ENCODE assay signal across 18 cellular contexts in genomic region chr5:7705261-7705660, GRCh38.
DNase-seq lines count a peak whose midpoint lies in the region; ATAC-seq and TF ChIP-seq lines count a peak whose summit lies in the region.
"Had no signal": no experiment of that assay in that cellular context is flagged by ENCODE, and none has a peak within 500 bp of the region (broad histone marks: within the 10 kb centered on the region; RNA-seq: fewer than 3 reads in every experiment).

No MANE protein-coding gene starts in this region.

- no peaks in the 10 kb centered on the region for H3K4me1 Mint-ChIP-seq in CD8-positive, alpha-beta T cell (ENCODE audit: low read depth)
- H3K4me1 Mint-ChIP-seq: IgD-negative memory B cell had no signal

- H3K9me3 Mint-ChIP-seq in CD8-positive, alpha-beta T cell, result no peaks in the 10 kb centered on the region

- H3K4me3 Mint-ChIP-seq in CD8-positive, alpha-beta T cell, result no peak overlapping the region
- H3K4me3 Mint-ChIP-seq: IgD-negative memory B cell had no signal

- intact Hi-C loops in ovary (cut with DNase I), result no loop called here
- intact Hi-C loops in CD8-positive, alpha-beta T cell (cut with DNase I, micrococcal nuclease), result no loop called here

- H3K27me3 ChIP-seq in ovary, result no peaks in the 10 kb centered on the region
- no peaks in the 10 kb centered on the region for H3K27me3 ChIP-seq in CD8-positive, alpha-beta T cell (ENCODE audit: insufficient read depth, low read length)
- no peaks in the 10 kb centered on the region for H3K27me3 ChIP-seq in HAP-1 (ENCODE audit: low read depth)
- H3K27me3 ChIP-seq: MG63 had no signal

- peak; percentile 21 for DNase-seq in Daoy (ENCODE audit: low read depth)
- DNase-seq in RPMI7951 (ENCODE audit: low read depth), result peak; percentile 2
- DNase-seq in iPS-NIHi11 (ENCODE audit: low spot score), result peak; percentile 31
- peak in 4 of 5 donors; percentile 13 to 42 (median 32) for DNase-seq in ovary
- DNase-seq in CD8-positive, alpha-beta T cell, result no peak
- no peak for DNase-seq in NCI-H526 (lab: John Stamatoyannopoulos, UW)
- no peak for DNase-seq in HAP-1 (ENCODE audit: low spot score in 2 of 2)
- DNase-seq: Karpas-422, MG63, NCI-H1048, NCI-H1436 treated with DMSO at 0.1 percent for 48 hours, NCI-H2029, NCI-H446 treated with DMSO at 0.1 percent for 48 hours, NCI-H82, RPMI8226, SHP77 treated with DMSO at 0.1 percent for 48 hours had no signal

- H3K27me3 Mint-ChIP-seq in CD8-positive, alpha-beta T cell (ENCODE audit: low read depth), result peaks cover 2% of the 10 kb centered on the region

- TF ChIP-seq EP300 in ovary (IDR thresholded peaks at IDR 0.05), result no peak

- H3K9me3 ChIP-seq in ovary (no peaks in the 10 kb centered on the region), HAP-1 (no peaks in the 10 kb centered on the region)
- no peaks in the 10 kb centered on the region for H3K9me3 ChIP-seq in CD8-positive, alpha-beta T cell (ENCODE audit: low read length)

- ATAC-seq in CD8-positive, alpha-beta T cell, result no peak

- no peak overlapping the region for H3K4me3 ChIP-seq in ovary
- no peak overlapping the region for H3K4me3 ChIP-seq in CD8-positive, alpha-beta T cell (ENCODE audit: low read depth, low read length)
- no peak overlapping the region for H3K4me3 ChIP-seq in HAP-1
- H3K4me3 ChIP-seq: MG63 had no signal

- H3K36me3 ChIP-seq in ovary, result no peaks in the 10 kb centered on the region
- H3K36me3 ChIP-seq in CD8-positive, alpha-beta T cell (ENCODE audit: insufficient read depth, low read length), result no peaks in the 10 kb centered on the region
- H3K36me3 ChIP-seq in HAP-1 (replicated peaks), result no peaks in the 10 kb centered on the region
- H3K36me3 ChIP-seq: MG63 had no signal

- H3K27ac ChIP-seq in ovary, result peak overlapping the region in 1 of 2 donors; percentile 3
- no peak overlapping the region for H3K27ac ChIP-seq in CD8-positive, alpha-beta T cell (ENCODE audit: low read depth, low read length)
- H3K27ac ChIP-seq: C4-2B had no signal

- no peak overlapping the region for H3K27ac Mint-ChIP-seq in CD8-positive, alpha-beta T cell
- H3K27ac Mint-ChIP-seq: IgD-negative memory B cell had no signal

- WGBS in ovary, 3 donors, result 11 to 29% (median 14%) methylated on average over 5 of the region's 5 CpGs

- no peak for TF ChIP-seq CTCF in ovary (IDR thresholded peaks at IDR 0.05)
- no peak for TF ChIP-seq CTCF in CD8-positive, alpha-beta T cell (IDR thresholded peaks at IDR 0.05)

- POLR2A ChIA-PET in CD8-positive, alpha-beta T cell (lab: Charles Lee), result no interaction called here

- in situ Hi-C loops in HAP-1 (cut with MboI; ENCODE audit: low sequenced_read_pairs), result no loop called here

- no peaks in the 10 kb centered on the region for H3K36me3 Mint-ChIP-seq in CD8-positive, alpha-beta T cell
- H3K36me3 Mint-ChIP-seq: IgD-negative memory B cell had no signal

- no peak for TF ChIP-seq POLR2A in ovary (IDR thresholded peaks at IDR 0.05)

- H3K4me1 ChIP-seq in ovary (ENCODE audit: insufficient read depth) (peaks cover 11% of the 10 kb centered on the region), HAP-1 (no peaks in the 10 kb centered on the region)
- H3K4me1 ChIP-seq in CD8-positive, alpha-beta T cell (ENCODE audit: insufficient read depth, low read length), result no peaks in the 10 kb centered on the region

- CTCF ChIA-PET in CD8-positive, alpha-beta T cell (lab: Charles Lee), result no interaction called here

Comparison
In these comparisons a context has a peak if more than half of its experiments do, and no peak if none do; other contexts are left out.
1. DNase-seq: peak in Daoy (single experiment), RPMI7951 (single experiment), iPS-NIHi11 (single experiment) and ovary (4 of 5); none in CD8-positive, alpha-beta T cell (0 of 7), NCI-H526 (0 of 2) and HAP-1 (0 of 2).